In the genomic region with DNA sequence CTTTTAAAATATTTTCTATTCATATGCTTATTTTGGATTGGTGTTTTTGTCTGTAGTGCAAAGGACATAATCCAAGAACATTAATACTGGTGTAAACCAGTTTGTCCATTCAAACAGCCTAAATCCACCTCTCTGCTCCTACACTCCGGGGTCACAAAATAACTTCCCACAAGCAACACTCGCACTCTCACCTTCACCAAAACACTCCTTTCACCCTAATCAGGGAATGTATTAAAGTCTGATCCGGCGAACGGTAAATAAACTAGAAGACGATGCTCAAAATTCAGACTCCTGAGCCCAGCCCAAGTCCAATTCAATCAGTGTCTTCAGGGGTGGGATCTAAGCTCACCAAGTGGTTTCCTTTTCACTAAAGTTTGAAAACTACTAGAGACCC, we compare ENCODE assay signal across 8 cellular contexts. TPM values are rescaled to one million over a fixed set of nuclear protein-coding genes. Genes with fewer than 3 reads are reported as not detected.
DNase-seq lines count a peak whose midpoint lies in the region; ATAC-seq and TF ChIP-seq lines count a peak whose summit lies in the region.

No MANE protein-coding gene starts in this region.

- CTCF ChIA-PET in AG04449 (lab: Yijun Ruan, JAX): interaction anchor here (0.9 to 1.0 kb wide), 2 partner anchors 66 to 67 kb away, joined by 3 read pairs; partner anchors contain the start of gene SCAMP1
- CTCF ChIA-PET in HCT116 (lab: Charles Lee): no interaction called here

- H3K9ac ChIP-seq in HCT116 (ENCODE audit: low read length): peak overlapping the region; percentile 89

- TSS peak; percentile 70 for BruUV-seq in HCT116 (replicated peaks; lab: Mats Ljungman, UMichigan)

- peak overlapping the region; percentile 73 for H3K27ac ChIP-seq in HCT116 (ENCODE audit: low read depth, low read length)

- H3K4me3 ChIP-seq in AG04449 (ENCODE audit: low read depth, low read length) (peak overlapping the region; percentile 98), HCT116 (replicated peaks in 1 of 2; ENCODE audit: low read depth in 1 of 2, low read length in 2 of 2) (peak overlapping the region; percentile 80 to 94), iPS-18c (ENCODE audit: insufficient read depth, low read depth, low read length) (peak overlapping the region; percentile 96)

- ATAC-seq in HCT116 (no peak), HG02884 (IDR thresholded peaks at IDR 0.05; ENCODE audit: unreplicated experiment) (no peak)
- no peak for ATAC-seq in activated naive CD4-positive, alpha-beta T cell treated with anti-CD3 and anti-CD28 coated beads, Interleukin-2, amount 50 U/mL, for 72 hours
- ATAC-seq in stimulated activated memory B cell treated with anti-CD40 and anti-IgM and Interleukin-4, amounts not matched to agents 10 μg/mL and 1 μg/mL and 100 μg/mL, for 72 hours: no peak

- peaks cover 13 to 18% of the 10 kb centered on the region in 2 donors for H3K36me3 Mint-ChIP-seq in activated naive CD4-positive, alpha-beta T cell treated with anti-CD3 and anti-CD28 coated beads, Interleukin-2, amount 50 U/mL, for 72 hours
- H3K36me3 Mint-ChIP-seq in stimulated activated memory B cell treated with anti-CD40 and anti-IgM and Interleukin-4, amounts not matched to agents 10 μg/mL and 1 μg/mL and 100 μg/mL, for 72 hours: no peaks in the 10 kb centered on the region

- H4K20me1 ChIP-seq in HCT116 (ENCODE audit: insufficient read depth): no peaks in the 10 kb centered on the region

- no peaks in the 10 kb centered on the region for H3K9me3 ChIP-seq in HCT116 (ENCODE audit: control insufficient read depth in 1 of 2, insufficient read depth in 1 of 2, low read depth in 1 of 2, low read length in 2 of 2)
- H3K9me3 ChIP-seq in iPS-18c (ENCODE audit: control insufficient read depth, insufficient read depth, low read length): peaks cover 2% of the 10 kb centered on the region

- no peak for TF ChIP-seq POLR2A in HCT116 (IDR thresholded peaks at IDR 0.05; ENCODE audit: borderline replicate concordance, extremely low read depth, insufficient read depth, insufficient read length)

- H3K9me3 Mint-ChIP-seq in activated naive CD4-positive, alpha-beta T cell treated with anti-CD3 and anti-CD28 coated beads, Interleukin-2, amount 50 U/mL, for 72 hours: no peaks in the 10 kb centered on the region
- no peaks in the 10 kb centered on the region for H3K9me3 Mint-ChIP-seq in stimulated activated memory B cell treated with anti-CD40 and anti-IgM and Interleukin-4, amounts not matched to agents 10 μg/mL and 1 μg/mL and 100 μg/mL, for 72 hours

- peak overlapping the region; percentile 99 to 100 for H3K27ac Mint-ChIP-seq in activated naive CD4-positive, alpha-beta T cell treated with anti-CD3 and anti-CD28 coated beads, Interleukin-2, amount 50 U/mL, for 72 hours
- peak overlapping the region; percentile 99 for H3K27ac Mint-ChIP-seq in stimulated activated memory B cell treated with anti-CD40 and anti-IgM and Interleukin-4, amounts not matched to agents 10 μg/mL and 1 μg/mL and 100 μg/mL, for 72 hours

- no peaks in the 10 kb centered on the region for H3K36me3 ChIP-seq in HCT116 (ENCODE audit: control insufficient read depth in 1 of 2, insufficient read depth in 2 of 2, low read length in 2 of 2)

- intact Hi-C loops in HCT116 (cut with micrococcal nuclease): loop anchor here (1.0 to 5.0 kb wide), 2 partner anchors 66 to 732 kb away; partner anchors contain the start of gene SCAMP1

- DNase-seq in AG04449 (ENCODE audit: low read depth, low spot score) (no peak), HCT116 (ENCODE audit: low read depth, low spot score) (no peak), NCI-H2081 treated with DMSO at 0.1 percent for 48 hours (lab: John Stamatoyannopoulos, UW) (no peak)
- DNase-seq in activated naive CD4-positive, alpha-beta T cell treated with anti-CD3 and anti-CD28 coated beads, Interleukin-2, amount 50 U/mL, for 72 hours (ENCODE audit: low spot score in 2 of 2): no peak
- DNase-seq in stimulated activated CD4-positive, alpha-beta T cell treated with anti-CD3 and anti-CD28 coated beads, Interleukin-12 subunit alpha, Interleukin-12 subunit beta, amount 100 ng/mL, for 4 hours: no peak

- H3K27me3 ChIP-seq in HCT116 (ENCODE audit: insufficient read depth, low read length): no peaks in the 10 kb centered on the region

- TF ChIP-seq CTCF in AG04449 (IDR thresholded peaks at IDR 0.05; ENCODE audit: insufficient read depth, low read length, missing control alignments) (no peak), HCT116 (IDR thresholded peaks at IDR 0.05 in 2 of 3, conservative IDR thresholded peaks at IDR 0.05 in 1 of 3; ENCODE audit: borderline replicate concordance in 1 of 3, insufficient read depth in 1 of 3, low read depth in 2 of 3, low read length in 2 of 3) (no peak)

- no peak for TF ChIP-seq RAD21 in HCT116 (IDR thresholded peaks at IDR 0.05; ENCODE audit: low read depth)

- no peaks in the 10 kb centered on the region for H3K9me2 ChIP-seq in HCT116 (ENCODE audit: insufficient read depth)

- H3K4me1 Mint-ChIP-seq in stimulated activated memory B cell treated with anti-CD40 and anti-IgM and Interleukin-4, amounts not matched to agents 10 μg/mL and 1 μg/mL and 100 μg/mL, for 72 hours: peaks cover 44% of the 10 kb centered on the region

- peak overlapping the region; percentile 85 for H3K4me2 ChIP-seq in HCT116 (ENCODE audit: low read length)

- POLR2A ChIA-PET in AG04449 (lab: Yijun Ruan, JAX) (interaction anchor here (2.1 kb wide), 1 partner anchor 66 kb away, joined by 26 read pairs; the partner anchor contains the start of gene SCAMP1), HCT116 (lab: Charles Lee) (interaction anchor here (1.5 kb wide), 1 partner anchor 67 kb away, joined by 11 read pairs; the partner anchor contains the start of gene SCAMP1)

- peak overlapping the region; percentile 99 for H3K4me3 Mint-ChIP-seq in stimulated activated memory B cell treated with anti-CD40 and anti-IgM and Interleukin-4, amounts not matched to agents 10 μg/mL and 1 μg/mL and 100 μg/mL, for 72 hours

- RAD21 ChIA-PET in HCT116 (lab: Charles Lee; ENCODE audit: low non-redundant PET in 1 of 2, low total read pairs in 2 of 2, uncharacterized antibody in 2 of 2, unreplicated experiment in 2 of 2): no interaction called here

- H3K79me2 ChIP-seq in HCT116 (ENCODE audit: insufficient read depth, low read length): peaks cover 55% of the 10 kb centered on the region

- H2AFZ ChIP-seq in HCT116 (ENCODE audit: low read depth, low read length, poor library complexity, severe bottlenecking): no peak overlapping the region

- H3K4me1 ChIP-seq in HCT116 (ENCODE audit: control insufficient read depth in 1 of 2, insufficient read depth in 2 of 2, low read length in 2 of 2): peaks cover 2 to 8% of the 10 kb centered on the region in 2 experiments; a peak in 2 of 4 replicates

- H3K27me3 Mint-ChIP-seq in stimulated activated memory B cell treated with anti-CD40 and anti-IgM and Interleukin-4, amounts not matched to agents 10 μg/mL and 1 μg/mL and 100 μg/mL, for 72 hours: no peaks in the 10 kb centered on the region

TF ChIP-seq in HCT116, 20 proteins besides CTCF, POLR2A, EP300 and RAD21:
- TF ChIP-seq EZH2phosphoT487 (IDR thresholded peaks at IDR 0.05; ENCODE audit: borderline replicate concordance) (no peak), ATF3 (IDR thresholded peaks at IDR 0.05) (no peak), YY1 (IDR thresholded peaks at IDR 0.05; ENCODE audit: extremely low read depth, insufficient replicate concordance, low read depth, low read length) (no peak), ZNF274 (IDR thresholded peaks at IDR 0.05; ENCODE audit: low read depth, low read length) (no peak), SIN3A (IDR thresholded peaks at IDR 0.05; ENCODE audit: low read depth) (no peak), CEBPB (IDR thresholded peaks at IDR 0.05; ENCODE audit: low read depth) (no peak)
TF ChIP-seq in HCT116: peak in this region for 0.

RNA-seq across cellular contexts. Expression of gene AP3B1, which starts 0.6 kb away (rescaled TPM):
- total RNA-seq in HCT116 (2021; ENCODE audit: unreplicated experiment): 54.5 TPM
- 24.0 and 29.8 TPM in 2 replicates for polyA plus RNA-seq in HCT116 (2012)
- total RNA-seq in activated naive CD4-positive, alpha-beta T cell treated with anti-CD3 and anti-CD28 coated beads, Interleukin-2, amount 50 U/mL, for 72 hours: 10 to 100 TPM; 46.1 to 46.5 TPM
